Comparison of ENCODE assay signal across 8 cellular contexts in genomic region chr11:535519-536454, GRCh38. TPM values are rescaled to one million over a fixed set of nuclear protein-coding genes. Genes with fewer than 3 reads are reported as not detected.
DNase-seq lines count a peak whose midpoint lies in the region; ATAC-seq, FAIRE-seq and TF ChIP-seq lines count a peak whose summit lies in the region.

Gene HRAS (minus strand): TSS chr11:535576.

- peak within 1 kb of the TSS; percentile 85 for H3K4me2 ChIP-seq in KMS-11

- peaks cover 0 to 2% of the 10 kb centered on the region in 2 donors for H3K36me3 Mint-ChIP-seq in activated T-cell treated with anti-CD3 and anti-CD28 coated beads, Interleukin-2, amount 50 U/mL, for 72 hours (ENCODE audit: insufficient read depth in 2 of 2)
- no peaks in the 10 kb centered on the region for H3K36me3 Mint-ChIP-seq in naive B cell
- peaks cover 16% of the 10 kb centered on the region for H3K36me3 Mint-ChIP-seq in stimulated activated effector memory CD8-positive, alpha-beta T cell treated with anti-CD3 and anti-CD28 coated beads, Interleukin-12 subunit alpha, Interleukin-12 subunit beta, amount 100 ng/mL, for 72 hours

- no peaks in the 10 kb centered on the region for H3K27me3 Mint-ChIP-seq in activated T-cell treated with anti-CD3 and anti-CD28 coated beads, Interleukin-2, amount 50 U/mL, for 72 hours (ENCODE audit: low read depth)
- H3K27me3 Mint-ChIP-seq in naive B cell = no peaks in the 10 kb centered on the region

- H3K36me3 ChIP-seq in KMS-11 (ENCODE audit: insufficient read depth) = no peaks in the 10 kb centered on the region
- peaks cover 18 to 35% (median 26%) of the 10 kb centered on the region in 3 donors for H3K36me3 ChIP-seq in esophagus squamous epithelium

- peak within 1 kb of the TSS; percentile 84 for H3K9ac ChIP-seq in KMS-11

- no peaks in the 10 kb centered on the region for H3K9me3 ChIP-seq in esophagus squamous epithelium

- H3K27ac ChIP-seq in KMS-11 (peak within 1 kb of the TSS; percentile 85), esophagus squamous epithelium (peak within 1 kb of the TSS; percentile 94 to 98 (median 97))

- no peaks in the 10 kb centered on the region for H4K20me1 ChIP-seq in KMS-11 (ENCODE audit: insufficient read depth)

- peak in 3 of 4 donors; percentile 66 to 88 (median 71) for TF ChIP-seq POLR2A in esophagus squamous epithelium (IDR thresholded peaks at IDR 0.05)

- H3K4me3 ChIP-seq in KMS-11 (IDR thresholded peaks at IDR 0.05; ENCODE audit: insufficient read depth, low read depth, low read length) (no peak within 1 kb of the TSS), esophagus squamous epithelium (peak within 1 kb of the TSS; percentile 89 to 98 (median 96))

- peaks cover 4% of the 10 kb centered on the region; the same call in 1 of the 2 replicates for H3K79me2 ChIP-seq in KMS-11 (ENCODE audit: insufficient read depth, low read depth)

- intact Hi-C loops in esophagus squamous epithelium (cut with DNase I) = no loop called here

- ATAC-seq in GM21723 (IDR thresholded peaks at IDR 0.05; ENCODE audit: unreplicated experiment) = peak; percentile 70
- peak; percentile 88 to 89 for ATAC-seq in activated T-cell treated with anti-CD3 and anti-CD28 coated beads, Interleukin-2, amount 50 U/mL, for 72 hours (replicated peaks in 1 of 2)
- peak; percentile 73 to 74 for ATAC-seq in naive B cell (ENCODE audit: low read depth in 2 of 2)
- ATAC-seq in stimulated activated effector memory CD8-positive, alpha-beta T cell treated with anti-CD3 and anti-CD28 coated beads, Interleukin-12 subunit alpha, Interleukin-12 subunit beta, amount 100 ng/mL, for 72 hours = peak; percentile 89

- FAIRE-seq in RCC 7860 (lab: Jason Lieb, UNC) = no peak

- H3K27me3 ChIP-seq in KMS-11 (ENCODE audit: insufficient read depth, low read depth) (no peaks in the 10 kb centered on the region), esophagus squamous epithelium (no peaks in the 10 kb centered on the region)

- peaks cover 6% of the 10 kb centered on the region for H3K4me1 Mint-ChIP-seq in activated T-cell treated with anti-CD3 and anti-CD28 coated beads, Interleukin-2, amount 50 U/mL, for 72 hours (ENCODE audit: low read depth)
- peaks cover 22 to 41% (median 22%) of the 10 kb centered on the region in 3 donors for H3K4me1 Mint-ChIP-seq in naive B cell
- H3K4me1 Mint-ChIP-seq in stimulated activated effector memory CD8-positive, alpha-beta T cell treated with anti-CD3 and anti-CD28 coated beads, Interleukin-12 subunit alpha, Interleukin-12 subunit beta, amount 100 ng/mL, for 72 hours = peaks cover 23% of the 10 kb centered on the region

- 4% methylated on average over 17 of the region's 97 CpGs; no CpG with 5 or more reads in 1 of the 2 donors for WGBS in esophagus squamous epithelium, 2 donors

- H3K4me1 ChIP-seq in KMS-11 (ENCODE audit: low read depth, poor library complexity, severe bottlenecking) (peaks cover 29% of the 10 kb centered on the region), esophagus squamous epithelium (peaks cover 40 to 61% (median 47%) of the 10 kb centered on the region in 3 donors)

- H3K4me3 Mint-ChIP-seq in activated T-cell treated with anti-CD3 and anti-CD28 coated beads, Interleukin-2, amount 50 U/mL, for 72 hours = peak within 1 kb of the TSS; percentile 94 to 95
- H3K4me3 Mint-ChIP-seq in naive B cell = peak within 1 kb of the TSS; percentile 84 to 99 (median 96)
- peak within 1 kb of the TSS; percentile 84 for H3K4me3 Mint-ChIP-seq in stimulated activated effector memory CD8-positive, alpha-beta T cell treated with anti-CD3 and anti-CD28 coated beads, Interleukin-12 subunit alpha, Interleukin-12 subunit beta, amount 100 ng/mL, for 72 hours

- peak within 1 kb of the TSS; percentile 82 for H3K27ac Mint-ChIP-seq in activated T-cell treated with anti-CD3 and anti-CD28 coated beads, Interleukin-2, amount 50 U/mL, for 72 hours
- H3K27ac Mint-ChIP-seq in naive B cell = peak within 1 kb of the TSS; percentile 98 to 100 (median 100)
- H3K27ac Mint-ChIP-seq in stimulated activated effector memory CD8-positive, alpha-beta T cell treated with anti-CD3 and anti-CD28 coated beads, Interleukin-12 subunit alpha, Interleukin-12 subunit beta, amount 100 ng/mL, for 72 hours = peak within 1 kb of the TSS; percentile 87

- TF ChIP-seq CTCF in KMS-11 (conservative IDR thresholded peaks at IDR 0.05; ENCODE audit: low read depth, low read length) (no peak), esophagus squamous epithelium (IDR thresholded peaks at IDR 0.05) (no peak)

- peak within 1 kb of the TSS; percentile 83 for H2AFZ ChIP-seq in KMS-11 (ENCODE audit: low read depth)

- DNase-seq in DMS153 treated with DMSO at 0.1 percent for 48 hours (lab: John Stamatoyannopoulos, UW; ENCODE audit: unreplicated experiment) (peak; percentile 95), RCC 7860 (ENCODE audit: low spot score) (peak; percentile 78), esophagus squamous epithelium (lab: John Stamatoyannopoulos, UW) (peak; percentile 69), naive B cell (peak; percentile 97)
- peak; percentile 97 to 99 for DNase-seq in activated T-cell treated with anti-CD3 and anti-CD28 coated beads, Interleukin-2, amount 50 U/mL, for 72 hours
- DNase-seq in stimulated activated effector memory CD8-positive, alpha-beta T cell treated with anti-CD3 and anti-CD28 coated beads, Interleukin-12 subunit alpha, Interleukin-12 subunit beta, amount 100 ng/mL, for 72 hours (ENCODE audit: low spot score in 2 of 2) = peak; percentile 96 to 97

- H3K9me3 Mint-ChIP-seq in activated T-cell treated with anti-CD3 and anti-CD28 coated beads, Interleukin-2, amount 50 U/mL, for 72 hours = no peaks in the 10 kb centered on the region
- no peaks in the 10 kb centered on the region for H3K9me3 Mint-ChIP-seq in naive B cell
- no peaks in the 10 kb centered on the region for H3K9me3 Mint-ChIP-seq in stimulated activated effector memory CD8-positive, alpha-beta T cell treated with anti-CD3 and anti-CD28 coated beads, Interleukin-12 subunit alpha, Interleukin-12 subunit beta, amount 100 ng/mL, for 72 hours

RNA-seq across cellular contexts. Expression of gene HRAS, which starts in this region (rescaled TPM):
- total RNA-seq in activated T-cell treated with anti-CD3 and anti-CD28 coated beads, Interleukin-2, amount 50 U/mL, for 72 hours = 10 to 100 TPM; 28.8 to 40.1 TPM
- total RNA-seq in esophagus squamous epithelium = 100 to 1,000 TPM in 2 of 4 donors, 10 to 100 TPM in 2; 56.7 to 106 (median 85.2) TPM
- polyA plus RNA-seq in naive B cell (ENCODE audit: low read depth in 6 of 6) = 10 to 100 TPM; 11.2 to 25.1 (median 13.8) TPM
